8 cellular contexts compared by ENCODE assay signal in genomic region chr4:5821665-5822358, GRCh38.
DNase-seq lines count a peak whose midpoint lies in the region; ATAC-seq and TF ChIP-seq lines count a peak whose summit lies in the region.

No MANE protein-coding gene starts in this region.

- CTCF ChIA-PET in activated CD4-positive, alpha-beta T cell treated with anti-CD3 and anti-CD28 coated beads for 36 hours (lab: Charles Lee): interaction anchor here (0.6 to 1.3 kb wide), 2 partner anchors 9 to 44 kb away, joined by 3 read pairs; no protein-coding TSS in a partner anchor

- intact Hi-C loops in activated CD4-positive, alpha-beta T cell treated with anti-CD3 and anti-CD28 coated beads for 36 hours (cut with DNase I, micrococcal nuclease): loop anchor here in 1 of 2 experiments (1.0 kb wide), 1 partner anchor 156 kb away; no protein-coding TSS in a partner anchor
- intact Hi-C loops in posterior cingulate gyrus (cut with DNase I): no loop called here

- TF ChIP-seq CTCF in HFFc6 (IDR thresholded peaks at IDR 0.05) (peak; percentile 87), endothelial cell (IDR thresholded peaks at IDR 0.05; ENCODE audit: unreplicated experiment) (peak; percentile 87)

- H3K4me1 Mint-ChIP-seq in activated CD4-positive, alpha-beta T cell treated with anti-CD3 and anti-CD28 coated beads for 36 hours: peaks cover 8% of the 10 kb centered on the region
- H3K4me1 Mint-ChIP-seq in HFFc6 (ENCODE audit: low read depth) (peaks cover 2% of the 10 kb centered on the region; the same call in 1 of the 2 replicates), endothelial cell (ENCODE audit: unreplicated experiment) (no peaks in the 10 kb centered on the region)

- ATAC-seq in activated CD4-positive, alpha-beta T cell treated with anti-CD3 and anti-CD28 coated beads for 36 hours: no peak
- ATAC-seq in GM18858 (IDR thresholded peaks at IDR 0.05; ENCODE audit: unreplicated experiment) (no peak), GM18517 (IDR thresholded peaks at IDR 0.05; ENCODE audit: unreplicated experiment) (no peak)

- no peaks in the 10 kb centered on the region for H3K27me3 Mint-ChIP-seq in activated CD4-positive, alpha-beta T cell treated with anti-CD3 and anti-CD28 coated beads for 36 hours
- H3K27me3 Mint-ChIP-seq in HFFc6 (ENCODE audit: insufficient read depth): no peaks in the 10 kb centered on the region; the same call in 1 of the 2 replicates
- H3K27me3 Mint-ChIP-seq in endothelial cell (ENCODE audit: unreplicated experiment): no peaks in the 10 kb centered on the region

- no peak overlapping the region for H3K4me3 Mint-ChIP-seq in activated CD4-positive, alpha-beta T cell treated with anti-CD3 and anti-CD28 coated beads for 36 hours
- no peak overlapping the region for H3K4me3 Mint-ChIP-seq in HFFc6
- no peak overlapping the region for H3K4me3 Mint-ChIP-seq in endothelial cell (ENCODE audit: unreplicated experiment)

- H3K36me3 Mint-ChIP-seq in activated CD4-positive, alpha-beta T cell treated with anti-CD3 and anti-CD28 coated beads for 36 hours (ENCODE audit: low read depth): no peaks in the 10 kb centered on the region
- H3K36me3 Mint-ChIP-seq in HFFc6 (ENCODE audit: low read depth): peaks cover 47% of the 10 kb centered on the region
- H3K36me3 Mint-ChIP-seq in endothelial cell (ENCODE audit: low read depth, unreplicated experiment): peaks cover 32% of the 10 kb centered on the region

- DNase-seq in activated CD4-positive, alpha-beta T cell treated with anti-CD3 and anti-CD28 coated beads for 36 hours: peak; percentile 41
- no peak for DNase-seq in activated CD4-positive, alpha-beta T cell treated with anti-CD3 and anti-CD28 coated beads, Interleukin-2, amount 50 U/mL, for 4 hours
- DNase-seq in HFFc6 (no peak), endothelial cell (ENCODE audit: low spot score) (peak; percentile 59), posterior cingulate gyrus (peak in 8 of 10 donors; percentile 16 to 92 (median 66)), NCI-H2081 (lab: John Stamatoyannopoulos, UW) (no peak)

- H3K9me3 Mint-ChIP-seq in activated CD4-positive, alpha-beta T cell treated with anti-CD3 and anti-CD28 coated beads for 36 hours (ENCODE audit: low read depth): no peaks in the 10 kb centered on the region
- H3K9me3 Mint-ChIP-seq in HFFc6 (no peaks in the 10 kb centered on the region), endothelial cell (ENCODE audit: unreplicated experiment) (no peaks in the 10 kb centered on the region)

- POLR2A ChIA-PET in activated CD4-positive, alpha-beta T cell treated with anti-CD3 and anti-CD28 coated beads for 36 hours (lab: Charles Lee): no interaction called here

- H3K27ac Mint-ChIP-seq in activated CD4-positive, alpha-beta T cell treated with anti-CD3 and anti-CD28 coated beads for 36 hours: no peak overlapping the region
- no peak overlapping the region for H3K27ac Mint-ChIP-seq in HFFc6
- H3K27ac Mint-ChIP-seq in endothelial cell (ENCODE audit: unreplicated experiment): no peak overlapping the region

Comparison
In these comparisons a context has a peak if more than half of its experiments do, and no peak if none do; other contexts are left out.
1. DNase-seq: peak in activated CD4-positive, alpha-beta T cell treated with anti-CD3 and anti-CD28 coated beads for 36 hours (single experiment), endothelial cell (single experiment) and posterior cingulate gyrus (8 of 10); none in activated CD4-positive, alpha-beta T cell treated with anti-CD3 and anti-CD28 coated beads, Interleukin-2, amount 50 U/mL, for 4 hours (0 of 2), HFFc6 (single experiment) and NCI-H2081 (0 of 2).